ENCODE assay signal across 8 cellular contexts in the genomic region with DNA sequence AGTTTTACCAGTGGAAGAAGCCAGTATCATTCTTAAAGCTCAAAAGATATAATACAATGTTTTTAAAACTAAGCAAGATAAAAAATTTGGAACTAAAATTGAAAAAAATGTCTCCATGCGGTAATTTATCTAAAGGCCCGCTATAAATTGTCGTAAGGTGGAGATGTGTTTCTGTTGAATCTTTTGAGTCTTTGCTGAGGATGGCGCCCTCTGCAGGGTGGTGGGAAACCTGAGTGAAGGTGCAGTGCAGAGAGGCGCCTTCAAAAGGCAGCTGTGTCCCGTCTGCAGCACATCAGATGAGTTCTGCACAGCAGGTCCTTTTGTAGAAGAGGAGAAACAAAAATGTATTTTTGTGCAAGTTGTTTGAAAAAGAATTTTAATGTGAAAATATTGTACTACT. TPM values are rescaled to one million over a fixed set of nuclear protein-coding genes. Genes with fewer than 3 reads are reported as not detected.
DNase-seq lines count a peak whose midpoint lies in the region; ATAC-seq, FAIRE-seq and TF ChIP-seq lines count a peak whose summit lies in the region.

No MANE protein-coding gene starts in this region.

- TF ChIP-seq CTCF in OCI-LY7 (conservative IDR thresholded peaks at IDR 0.05; ENCODE audit: low read length): peak; percentile 82
- TF ChIP-seq CTCF in endothelial cell of umbilical vein (IDR thresholded peaks at IDR 0.05; ENCODE audit: extremely low read depth in 1 of 2, insufficient read depth in 1 of 2, low read depth in 1 of 2, low read length in 2 of 2): peak; percentile 27 to 39

- H3K4me3 ChIP-seq in OCI-LY7 (ENCODE audit: low read depth, low read length, poor library complexity, severe bottlenecking): no peak overlapping the region
- H3K4me3 ChIP-seq in endothelial cell of umbilical vein (replicated peaks in 1 of 3; ENCODE audit: insufficient read depth in 1 of 3, low read depth in 1 of 3, low read length in 3 of 3): no peak overlapping the region

- no peaks in the 10 kb centered on the region for H3K9me2 ChIP-seq in OCI-LY7 (ENCODE audit: insufficient read depth, low read length)

- no peak overlapping the region for H3K4me2 ChIP-seq in OCI-LY7 (ENCODE audit: low read length)
- no peak overlapping the region for H3K4me2 ChIP-seq in endothelial cell of umbilical vein (ENCODE audit: insufficient read depth, low read length)

- no peak for ATAC-seq in activated T-cell treated with anti-CD3 and anti-CD28 coated beads, Interleukin-2, amount 50 U/mL, for 72 hours (replicated peaks in 1 of 2)

- H3K27me3 ChIP-seq in endothelial cell of umbilical vein (ENCODE audit: control insufficient read depth in 2 of 2, insufficient read depth in 2 of 2, low read length in 2 of 2): no peaks in the 10 kb centered on the region

- intact Hi-C loops in OCI-LY7 (cut with micrococcal nuclease; ENCODE audit: unreplicated experiment): no loop called here
- intact Hi-C loops in endothelial cell of umbilical vein (cut with micrococcal nuclease): no loop called here

- POLR2A ChIA-PET in OCI-LY7 (lab: Charles Lee) (no interaction called here), endothelial cell of umbilical vein (lab: Charles Lee) (no interaction called here)

- H3K36me3 Mint-ChIP-seq in activated T-cell treated with anti-CD3 and anti-CD28 coated beads, Interleukin-2, amount 50 U/mL, for 72 hours (ENCODE audit: insufficient read depth in 2 of 2): peaks cover 0 to 3% of the 10 kb centered on the region in 2 donors
- peaks cover 4% of the 10 kb centered on the region for H3K36me3 Mint-ChIP-seq in activated T-cell treated with anti-CD3 and anti-CD28 coated beads, Interleukin-2, amount 50 U/mL, for 24 hours (ENCODE audit: low read depth)

- no peaks in the 10 kb centered on the region for H3K9me3 ChIP-seq in OCI-LY7 (ENCODE audit: low read length)
- no peaks in the 10 kb centered on the region for H3K9me3 ChIP-seq in endothelial cell of umbilical vein (replicated peaks; ENCODE audit: control insufficient read depth, insufficient read depth, low read length)

- H4K20me1 ChIP-seq in OCI-LY7 (ENCODE audit: insufficient read depth, low read length) (no peaks in the 10 kb centered on the region), endothelial cell of umbilical vein (replicated peaks; ENCODE audit: control insufficient read depth, extremely low read depth, insufficient read depth, low read length) (no peaks in the 10 kb centered on the region)

- no peaks in the 10 kb centered on the region for H3K9me1 ChIP-seq in endothelial cell of umbilical vein (replicated peaks; ENCODE audit: control insufficient read depth, extremely low read depth, insufficient read depth, low read length)

- H3K9me3 Mint-ChIP-seq in activated T-cell treated with anti-CD3 and anti-CD28 coated beads, Interleukin-2, amount 50 U/mL, for 72 hours: no peaks in the 10 kb centered on the region
- H3K9me3 Mint-ChIP-seq in activated T-cell treated with anti-CD3 and anti-CD28 coated beads, Interleukin-2, amount 50 U/mL, for 24 hours: no peaks in the 10 kb centered on the region

- no peak overlapping the region for H3K27ac ChIP-seq in OCI-LY7 (ENCODE audit: low read depth, low read length, poor library complexity, severe bottlenecking)
- no peak overlapping the region for H3K27ac ChIP-seq in endothelial cell of umbilical vein (ENCODE audit: insufficient read depth, low read depth, low read length)

- H3K27me3 Mint-ChIP-seq in activated T-cell treated with anti-CD3 and anti-CD28 coated beads, Interleukin-2, amount 50 U/mL, for 72 hours (ENCODE audit: low read depth): no peaks in the 10 kb centered on the region
- H3K27me3 Mint-ChIP-seq in activated T-cell treated with anti-CD3 and anti-CD28 coated beads, Interleukin-2, amount 50 U/mL, for 24 hours: no peaks in the 10 kb centered on the region

- no peaks in the 10 kb centered on the region for H3K79me2 ChIP-seq in OCI-LY7 (ENCODE audit: insufficient read depth, low read depth, low read length)
- H3K79me2 ChIP-seq in endothelial cell of umbilical vein (ENCODE audit: control insufficient read depth, insufficient read depth, low read length): no peaks in the 10 kb centered on the region

- H3K4me1 Mint-ChIP-seq in activated T-cell treated with anti-CD3 and anti-CD28 coated beads, Interleukin-2, amount 50 U/mL, for 72 hours (ENCODE audit: low read depth): no peaks in the 10 kb centered on the region
- H3K4me1 Mint-ChIP-seq in activated T-cell treated with anti-CD3 and anti-CD28 coated beads, Interleukin-2, amount 50 U/mL, for 24 hours (ENCODE audit: low read depth): no peaks in the 10 kb centered on the region

- no peak for TF ChIP-seq POLR2A in endothelial cell of umbilical vein (IDR thresholded peaks at IDR 0.05; ENCODE audit: low read depth, low read length)

- H3K27ac Mint-ChIP-seq in activated T-cell treated with anti-CD3 and anti-CD28 coated beads, Interleukin-2, amount 50 U/mL, for 72 hours: no peak overlapping the region
- no peak overlapping the region for H3K27ac Mint-ChIP-seq in activated T-cell treated with anti-CD3 and anti-CD28 coated beads, Interleukin-2, amount 50 U/mL, for 24 hours

- H3K36me3 ChIP-seq in OCI-LY7 (ENCODE audit: insufficient read depth, low read length): peaks cover 8% of the 10 kb centered on the region; the same call in 1 of the 2 replicates
- H3K36me3 ChIP-seq in endothelial cell of umbilical vein (ENCODE audit: control insufficient read depth in 2 of 2, extremely low read depth in 1 of 2, insufficient read depth in 2 of 2, low read length in 2 of 2): peaks cover 14 to 15% of the 10 kb centered on the region in 2 experiments

- no peak for FAIRE-seq in endothelial cell of umbilical vein (lab: Jason Lieb, UNC)

- CTCF ChIA-PET in OCI-LY7 (lab: Charles Lee; ENCODE audit: unreplicated experiment) (no interaction called here), endothelial cell of umbilical vein (lab: Charles Lee) (no interaction called here)

- H3K4me1 ChIP-seq in OCI-LY7 (ENCODE audit: insufficient read depth, low read length, poor library complexity, severe bottlenecking) (no peaks in the 10 kb centered on the region), endothelial cell of umbilical vein (ENCODE audit: control insufficient read depth, extremely low read depth, insufficient read depth, low read length) (peaks cover 6% of the 10 kb centered on the region)

- H3K4me3 Mint-ChIP-seq in activated T-cell treated with anti-CD3 and anti-CD28 coated beads, Interleukin-2, amount 50 U/mL, for 72 hours: no peak overlapping the region
- no peak overlapping the region for H3K4me3 Mint-ChIP-seq in activated T-cell treated with anti-CD3 and anti-CD28 coated beads, Interleukin-2, amount 50 U/mL, for 24 hours

- dilution Hi-C loops in endothelial cell of umbilical vein (cut with MboI; ENCODE audit: extremely low pct_ligation_motif_present, low sequenced_read_pairs): no loop called here

- BruUV-seq in OCI-LY7 (replicated peaks; lab: Mats Ljungman, UMichigan): no TSS peak
- no TSS peak for BruUV-seq in endothelial cell of umbilical vein (replicated peaks; lab: Mats Ljungman, UMichigan)

- H2AFZ ChIP-seq in OCI-LY7 (ENCODE audit: low read length): no peak overlapping the region
- H2AFZ ChIP-seq in endothelial cell of umbilical vein (ENCODE audit: low read depth, low read length): no peak overlapping the region

- DNase-seq in activated T-cell treated with anti-CD3 and anti-CD28 coated beads, Interleukin-2, amount 50 U/mL, for 72 hours: peak; percentile 25 to 44
- DNase-seq in activated T-cell treated with anti-CD3 and anti-CD28 coated beads, Interleukin-2, amount 50 U/mL, for 24 hours: no peak
- DNase-seq in OCI-LY7 (ENCODE audit: low spot score): peak; percentile 37
- DNase-seq in endothelial cell of umbilical vein (ENCODE audit: low read depth, low spot score): no peak
- DNase-seq in stimulated activated CD8-positive, alpha-beta memory T cell treated with anti-CD3 and anti-CD28 coated beads, Interleukin-7, amount 100 ng/mL, for 24 hours (ENCODE audit: low read depth): peak; percentile 3
- DNase-seq in SHP77 treated with DMSO at 0.1 percent for 48 hours (lab: John Stamatoyannopoulos, UW): no peak
- no peak for DNase-seq in GOT3 (lab: John Stamatoyannopoulos, UW)
- no peak for DNase-seq in NCI-H510A (lab: John Stamatoyannopoulos, UW)

- no peak overlapping the region for H3K9ac ChIP-seq in endothelial cell of umbilical vein (replicated peaks; ENCODE audit: extremely low read depth, insufficient read depth, low read length)

TF ChIP-seq in endothelial cell of umbilical vein, 7 proteins besides CTCF, POLR2A, EP300 and RAD21:
- TF ChIP-seq, protein P1, sequence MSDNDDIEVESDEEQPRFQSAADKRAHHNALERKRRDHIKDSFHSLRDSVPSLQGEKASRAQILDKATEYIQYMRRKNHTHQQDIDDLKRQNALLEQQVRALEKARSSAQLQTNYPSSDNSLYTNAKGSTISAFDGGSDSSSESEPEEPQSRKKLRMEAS (IDR thresholded peaks at IDR 0.05; ENCODE audit: insufficient read depth, insufficient read length): no peak
- no peak for TF ChIP-seq FOS (IDR thresholded peaks at IDR 0.05; ENCODE audit: borderline replicate concordance, insufficient read depth, low read length)

RNA-seq across cellular contexts. Expression of a gene that starts 29.4 kb away (rescaled TPM):
- under 1 TPM in 1 of 2 donors, not detected in 1; 0.34 TPM for total RNA-seq in activated T-cell treated with anti-CD3 and anti-CD28 coated beads, Interleukin-2, amount 50 U/mL, for 72 hours
- total RNA-seq in OCI-LY7 (2014; rRNA removed; shearing (Covaris generic)): not detected in 2 replicates
- not detected in 2 replicates for total RNA-seq in OCI-LY7 (2022)
- not detected in 2 replicates for total RNA-seq in endothelial cell of umbilical vein
- not detected in 2 replicates for polyA plus RNA-seq in endothelial cell of umbilical vein
- not detected in 2 replicates for polyA plus RNA-seq in endothelial cell of umbilical vein (2011; cell fraction: cytosol; rRNA removed)
- not detected in 2 replicates for polyA plus RNA-seq in endothelial cell of umbilical vein (2011; cell fraction: nucleus; rRNA removed)
- polyA plus RNA-seq in endothelial cell of umbilical vein (2012): not detected in 2 replicates
- not detected in 2 replicates for polyA minus RNA-seq in endothelial cell of umbilical vein
- polyA minus RNA-seq in endothelial cell of umbilical vein (2011; cell fraction: cytosol; rRNA and poly(A)+ RNA removed): not detected
- not detected in 2 replicates for polyA minus RNA-seq in endothelial cell of umbilical vein (2011; cell fraction: nucleus; rRNA and poly(A)+ RNA removed)

Comparison
In these comparisons a context has a peak if more than half of its experiments do, and no peak if none do; other contexts are left out.
1. DNase-seq: peak in activated T-cell treated with anti-CD3 and anti-CD28 coated beads, Interleukin-2, amount 50 U/mL, for 72 hours (2 of 2), OCI-LY7 (single experiment) and stimulated activated CD8-positive, alpha-beta memory T cell treated with anti-CD3 and anti-CD28 coated beads, Interleukin-7, amount 100 ng/mL, for 24 hours (single experiment); none in activated T-cell treated with anti-CD3 and anti-CD28 coated beads, Interleukin-2, amount 50 U/mL, for 24 hours (single experiment), endothelial cell of umbilical vein (single experiment), SHP77 treated with DMSO at 0.1 percent for 48 hours (single experiment), GOT3 (single experiment) and NCI-H510A (single experiment).